Comparison of ENCODE assay signal across 10 cellular contexts in genomic region chr4:128573781-128574508, GRCh38.
DNase-seq lines count a peak whose midpoint lies in the region; ATAC-seq and TF ChIP-seq lines count a peak whose summit lies in the region.
"Had no signal": no experiment of that assay in that cellular context is flagged by ENCODE, and none has a peak within 500 bp of the region (broad histone marks: within the 10 kb centered on the region; RNA-seq: fewer than 3 reads in every experiment).

No MANE protein-coding gene starts in this region.

- intact Hi-C loops in upper lobe of right lung (cut with DNase I), result loop anchor here (10.0 kb wide), 1 partner anchor 231 kb away; the partner anchor contains the start of gene JADE1
- intact Hi-C loops in testis (cut with DNase I; ENCODE audit: low total_unique reads), result no loop called here
- intact Hi-C loops in spleen (cut with DNase I; ENCODE audit: low total_unique reads), result no loop called here

- TF ChIP-seq CTCF in brain microvascular endothelial cell (IDR thresholded peaks at IDR 0.05; ENCODE audit: low read depth, low read length, missing control alignments), result no peak
- no peak for TF ChIP-seq CTCF in upper lobe of right lung (IDR thresholded peaks at IDR 0.05)
- TF ChIP-seq CTCF in testis (IDR thresholded peaks at IDR 0.05), result no peak
- TF ChIP-seq CTCF in spleen (IDR thresholded peaks at IDR 0.05 in 8 of 11, conservative IDR thresholded peaks at IDR 0.05 in 3 of 11), result no peak

- H3K27ac ChIP-seq in brain microvascular endothelial cell, result peak overlapping the region; percentile 95
- H3K27ac ChIP-seq in upper lobe of right lung, result peak overlapping the region; percentile 48
- peak overlapping the region in 1 of 2 donors; percentile 81 for H3K27ac ChIP-seq in testis
- H3K27ac ChIP-seq in spleen, result peak overlapping the region in 2 of 8 donors; percentile 54 to 65

- H3K4me3 ChIP-seq in brain microvascular endothelial cell (ENCODE audit: low read depth, low read length) (no peak overlapping the region), upper lobe of right lung (no peak overlapping the region), testis (no peak overlapping the region), spleen (no peak overlapping the region)

- H3K4me1 ChIP-seq in upper lobe of right lung (peaks cover 23% of the 10 kb centered on the region), testis (peaks cover 37% of the 10 kb centered on the region), spleen (peaks cover 0 to 25% (median 3%) of the 10 kb centered on the region in 6 donors)

- DNase-seq in DMS53 (lab: John Stamatoyannopoulos, UW) (peak; percentile 5), DMS53 treated with DMSO at 0.1 percent for 48 hours (lab: John Stamatoyannopoulos, UW; ENCODE audit: unreplicated experiment) (no peak), brain microvascular endothelial cell (peak; percentile 90), kidney glomerular epithelial cell (lab: John Stamatoyannopoulos, UW) (peak; percentile 99), upper lobe of right lung (no peak), NCI-H524 treated with DMSO at 0.1 percent for 48 hours (lab: John Stamatoyannopoulos, UW) (no peak), testis (no peak), spleen (no peak)
- DNase-seq: 8988T, NCI-H1048 had no signal

- WGBS in testis, 2 donors, result 75 to 78% methylated on average over 4 of the region's 4 CpGs
- WGBS in spleen, 5 donors, result 84 to 96% (median 91%) methylated on average over 4 of the region's 4 CpGs

- no peaks in the 10 kb centered on the region for H3K9me3 ChIP-seq in upper lobe of right lung
- no peaks in the 10 kb centered on the region for H3K9me3 ChIP-seq in testis
- no peaks in the 10 kb centered on the region for H3K9me3 ChIP-seq in spleen

- no peaks in the 10 kb centered on the region for H3K27me3 ChIP-seq in brain microvascular endothelial cell (replicated peaks)
- H3K27me3 ChIP-seq in upper lobe of right lung, result no peaks in the 10 kb centered on the region
- no peaks in the 10 kb centered on the region for H3K27me3 ChIP-seq in testis
- H3K27me3 ChIP-seq in spleen (replicated peaks in 1 of 7), result no peaks in the 10 kb centered on the region

- TF ChIP-seq POLR2A in testis (IDR thresholded peaks at IDR 0.05) (no peak), spleen (IDR thresholded peaks at IDR 0.05) (no peak)

- peak; percentile 83 for ATAC-seq in upper lobe of right lung

- no peaks in the 10 kb centered on the region for H3K36me3 ChIP-seq in brain microvascular endothelial cell (replicated peaks)
- no peaks in the 10 kb centered on the region for H3K36me3 ChIP-seq in upper lobe of right lung
- H3K36me3 ChIP-seq in testis (ENCODE audit: low read depth, missing control alignments), result no peaks in the 10 kb centered on the region
- no peaks in the 10 kb centered on the region for H3K36me3 ChIP-seq in spleen

- in situ Hi-C loops in brain microvascular endothelial cell (cut with HindIII; ENCODE audit: low pct_ligation_motif_present, low sequenced_read_pairs), result no loop called here

Comparison
In these comparisons a context has a peak if more than half of its experiments do, and no peak if none do; other contexts are left out.
1. DNase-seq: peak in DMS53 (single experiment), brain microvascular endothelial cell (single experiment) and kidney glomerular epithelial cell (single experiment); none in DMS53 treated with DMSO at 0.1 percent for 48 hours (single experiment), upper lobe of right lung (single experiment), NCI-H524 treated with DMSO at 0.1 percent for 48 hours (single experiment), testis (single experiment) and spleen (single experiment).